Comparison of ENCODE assay signal across 8 cellular contexts in the genomic region with DNA sequence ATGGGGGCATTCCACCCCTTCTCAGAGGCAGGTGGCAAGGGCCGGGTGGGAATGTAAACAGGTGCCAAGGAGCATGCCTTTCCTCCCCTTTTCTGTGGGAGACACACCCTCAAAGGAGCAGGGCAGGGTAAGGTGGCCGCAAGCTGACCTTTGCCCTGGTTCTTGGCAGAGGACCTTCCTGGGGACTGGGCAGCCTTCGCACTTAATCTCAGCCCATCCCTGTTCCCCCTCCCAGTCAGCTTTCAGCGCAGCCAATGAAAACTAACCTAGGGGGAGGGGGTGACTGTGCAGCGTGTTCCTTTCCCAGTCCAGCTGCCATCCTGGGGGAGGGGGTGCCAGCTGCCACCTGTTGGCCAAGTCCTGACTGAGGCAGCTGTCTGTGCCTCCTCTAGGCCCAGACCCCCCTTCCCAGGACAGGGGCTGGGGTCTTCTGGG. TPM values are rescaled to one million over a fixed set of nuclear protein-coding genes. Genes with fewer than 3 reads are reported as not detected.
A peak's percentile ranks its signal among the peaks of the same experiment; 100 is the strongest.
DNase-seq lines count a peak whose midpoint lies in the region; ATAC-seq and TF ChIP-seq lines count a peak whose summit lies in the region.

No MANE protein-coding gene starts in this region.

- H3K27me3 ChIP-seq in ascending aorta, result no peaks in the 10 kb centered on the region
- no peaks in the 10 kb centered on the region for H3K27me3 ChIP-seq in lower lobe of right lung (ENCODE audit: low read depth)
- H3K27me3 ChIP-seq in upper lobe of right lung, result no peaks in the 10 kb centered on the region

- peak in 11 of 14 donors; percentile 42 to 83 (median 66) for DNase-seq in C1 segment of cervical spinal cord (lab: John Stamatoyannopoulos, UW)
- DNase-seq in LNCaP clone FGC (ENCODE audit: low read depth), result peak; percentile 91
- no peak for DNase-seq in ascending aorta (ENCODE audit: low spot score in 2 of 2)
- peak; percentile 83 for DNase-seq in lower lobe of right lung
- DNase-seq in upper lobe of right lung, result peak; percentile 87
- no peak for DNase-seq in kidney glomerular epithelial cell (lab: John Stamatoyannopoulos, UW)
- no peak for DNase-seq in activated CD4-positive, alpha-beta T cell treated with anti-CD3 and anti-CD28 coated beads for 4 hours
- DNase-seq in activated gamma-delta T cell (lab: John Stamatoyannopoulos, UW), result no peak

- peaks cover 15 to 34% of the 10 kb centered on the region in 2 donors for H3K4me1 ChIP-seq in ascending aorta
- peaks cover 83% of the 10 kb centered on the region for H3K4me1 ChIP-seq in lower lobe of right lung
- H3K4me1 ChIP-seq in upper lobe of right lung, result peaks cover 59% of the 10 kb centered on the region

- no peak for TF ChIP-seq CTCF in LNCaP clone FGC (IDR thresholded peaks at IDR 0.05; ENCODE audit: control insufficient read depth, extremely low read depth, insufficient read depth)
- TF ChIP-seq CTCF in ascending aorta (IDR thresholded peaks at IDR 0.05), result no peak
- no peak for TF ChIP-seq CTCF in lower lobe of right lung (IDR thresholded peaks at IDR 0.05)
- no peak for TF ChIP-seq CTCF in upper lobe of right lung (IDR thresholded peaks at IDR 0.05)

- ATAC-seq in lower lobe of right lung (peak; percentile 44 to 53), upper lobe of right lung (peak; percentile 44)

- H3K4me3 ChIP-seq in LNCaP clone FGC (ENCODE audit: low read depth, low read length) (peak overlapping the region; percentile 89), ascending aorta (no peak overlapping the region), lower lobe of right lung (peak overlapping the region; percentile 74), upper lobe of right lung (peak overlapping the region; percentile 10)

- intact Hi-C loops in ascending aorta (cut with DNase I), result no loop called here
- intact Hi-C loops in lower lobe of right lung (cut with DNase I), result no loop called here
- intact Hi-C loops in upper lobe of right lung (cut with DNase I), result no loop called here

- H3K27ac ChIP-seq in ascending aorta (peak overlapping the region; percentile 88 to 98), lower lobe of right lung (peak overlapping the region; percentile 94), upper lobe of right lung (peak overlapping the region; percentile 94)

- H3K36me3 ChIP-seq in ascending aorta, result peaks cover 7 to 18% of the 10 kb centered on the region in 2 donors
- H3K36me3 ChIP-seq in lower lobe of right lung, result peaks cover 40% of the 10 kb centered on the region
- peaks cover 25% of the 10 kb centered on the region for H3K36me3 ChIP-seq in upper lobe of right lung

- H3K9me3 ChIP-seq in ascending aorta (no peaks in the 10 kb centered on the region), lower lobe of right lung (no peaks in the 10 kb centered on the region), upper lobe of right lung (no peaks in the 10 kb centered on the region)

RNA-seq across cellular contexts. Expression of gene TRAF4, which starts 2.8 kb away (rescaled TPM):
- total RNA-seq in ascending aorta (53.2 TPM), lower lobe of right lung (52.8 TPM), upper lobe of right lung (65.9 TPM)

RNA-seq across cellular contexts. Expression of gene NEK8, which starts 18.0 kb away (rescaled TPM):
- 3.2 TPM for total RNA-seq in ascending aorta
- 11.3 TPM for total RNA-seq in lower lobe of right lung
- 8.4 TPM for total RNA-seq in upper lobe of right lung

RNA-seq across cellular contexts. Expression of gene TLCD1, which starts 20.6 kb away (rescaled TPM):
- total RNA-seq in ascending aorta (not detected), lower lobe of right lung (19.8 TPM), upper lobe of right lung (16.2 TPM)

RNA-seq across cellular contexts. Expression of gene RPL23A, which starts 26.8 kb away (rescaled TPM):
- total RNA-seq in ascending aorta, result 491 TPM
- total RNA-seq in lower lobe of right lung, result 1,156 TPM
- 1,221 TPM for total RNA-seq in upper lobe of right lung

RNA-seq across cellular contexts. Expression of gene RAB34, which starts 29.0 kb away (rescaled TPM):
- total RNA-seq in ascending aorta, result 172 TPM
- total RNA-seq in lower lobe of right lung, result 62.3 TPM
- total RNA-seq in upper lobe of right lung, result 63.5 TPM

Comparison
In these comparisons a context has a peak if more than half of its experiments do, and no peak if none do; other contexts are left out.
1. DNase-seq: peak in C1 segment of cervical spinal cord (11 of 14), LNCaP clone FGC (single experiment), lower lobe of right lung (single experiment) and upper lobe of right lung (single experiment); none in ascending aorta (0 of 2), kidney glomerular epithelial cell (single experiment), activated CD4-positive, alpha-beta T cell treated with anti-CD3 and anti-CD28 coated beads for 4 hours (0 of 2) and activated gamma-delta T cell (single experiment).
2. H3K4me3 ChIP-seq: peak in LNCaP clone FGC (single experiment), lower lobe of right lung (single experiment) and upper lobe of right lung (single experiment); none in ascending aorta (0 of 2).
3. RNA of gene TLCD1, which starts 20.6 kb away (total RNA-seq): 19.8 TPM in lower lobe of right lung (single experiment) and 16.2 TPM in upper lobe of right lung (single experiment); not detected in ascending aorta (single experiment); every median in the first group is over 10 times any median in the second.
4. Peak in every context shown above with its lines, with median percentiles within 50 percentile points of each other: H3K27ac ChIP-seq.